ENCODE assay signal across 8 cellular contexts in genomic region chr6:35047265-35048011, GRCh38.
DNase-seq lines count a peak whose midpoint lies in the region; ATAC-seq and TF ChIP-seq lines count a peak whose summit lies in the region.
"Had no signal": no experiment of that assay in that cellular context is flagged by ENCODE, and none has a peak within 500 bp of the region (broad histone marks: within the 10 kb centered on the region; RNA-seq: fewer than 3 reads in every experiment).

No MANE protein-coding gene starts in this region.

- H2BK5ac ChIP-seq in mesenchymal stem cell (ENCODE audit: low read depth, low read length, poor library complexity, severe bottlenecking), result no peak overlapping the region

- H3K27ac ChIP-seq in mesenchymal stem cell (ENCODE audit: low read length, poor library complexity, severe bottlenecking) (peak overlapping the region; percentile 58), upper lobe of right lung (peak overlapping the region; percentile 75)

- no peak overlapping the region for H3K4me3 ChIP-seq in NB4 (ENCODE audit: low read depth, low read length)
- H3K4me3 ChIP-seq in mesenchymal stem cell (ENCODE audit: insufficient read depth in 1 of 2, low read depth in 1 of 2, low read length in 2 of 2), result peak overlapping the region in 1 of 2 experiments; percentile 52
- no peak overlapping the region for H3K4me3 ChIP-seq in upper lobe of right lung

- H3K9ac ChIP-seq in mesenchymal stem cell (ENCODE audit: low read length), result peak overlapping the region; percentile 30

- no peaks in the 10 kb centered on the region for H3K27me3 Mint-ChIP-seq in central memory CD8-positive, alpha-beta T cell
- no peaks in the 10 kb centered on the region for H3K27me3 Mint-ChIP-seq in activated CD4-positive, alpha-beta memory T cell treated with anti-CD3 and anti-CD28 coated beads, Interleukin-2, amount 10 ng/mL, durations not matched to agents 7 days and 5 days
- H3K27me3 Mint-ChIP-seq: natural killer cell treated with Interleukin-12 subunit alpha and Interleukin-12 subunit beta and Interleukin-15 and Interleukin-18, amount 100 ng/mL, for 72 hours had no signal

- peaks cover 0 to 12% of the 10 kb centered on the region in 2 experiments for H3K36me3 ChIP-seq in mesenchymal stem cell (ENCODE audit: control insufficient read depth in 1 of 2, insufficient read depth in 2 of 2, low read depth in 1 of 2, low read length in 2 of 2)
- peaks cover 9% of the 10 kb centered on the region for H3K36me3 ChIP-seq in upper lobe of right lung

- CTCF ChIA-PET in activated CD4-positive, alpha-beta memory T cell treated with anti-CD3 and anti-CD28 coated beads, Interleukin-2, amount 10 ng/mL, durations not matched to agents 7 days and 5 days (lab: Charles Lee), result no interaction called here

- H2AK5ac ChIP-seq in mesenchymal stem cell (ENCODE audit: low read length, severe bottlenecking), result peak overlapping the region; percentile 93

- H2BK120ac ChIP-seq in mesenchymal stem cell (ENCODE audit: low read depth, low read length), result peak overlapping the region; percentile 8

- H2AFZ ChIP-seq in mesenchymal stem cell (ENCODE audit: low read depth, low read length), result peak overlapping the region; percentile 19

- H3K23ac ChIP-seq in mesenchymal stem cell (ENCODE audit: low read length in 2 of 2), result peak overlapping the region in 1 of 2 experiments; percentile 83

- no peaks in the 10 kb centered on the region for H3K27me3 ChIP-seq in mesenchymal stem cell (ENCODE audit: control insufficient read depth in 1 of 2, insufficient read depth in 1 of 2, low read length in 2 of 2)
- H3K27me3 ChIP-seq in upper lobe of right lung, result no peaks in the 10 kb centered on the region

- peak overlapping the region; percentile 97 for H4K91ac ChIP-seq in mesenchymal stem cell (ENCODE audit: low read length)

- TF ChIP-seq CTCF in NB4 (IDR thresholded peaks at IDR 0.05; ENCODE audit: low read depth, low read length) (no peak), upper lobe of right lung (IDR thresholded peaks at IDR 0.05) (no peak)

- H3K27ac Mint-ChIP-seq in central memory CD8-positive, alpha-beta T cell (ENCODE audit: low read depth), result peak overlapping the region; percentile 42
- H3K27ac Mint-ChIP-seq in activated CD4-positive, alpha-beta memory T cell treated with anti-CD3 and anti-CD28 coated beads, Interleukin-2, amount 10 ng/mL, durations not matched to agents 7 days and 5 days, result no peak overlapping the region
- H3K27ac Mint-ChIP-seq: natural killer cell treated with Interleukin-12 subunit alpha and Interleukin-12 subunit beta and Interleukin-15 and Interleukin-18, amount 100 ng/mL, for 72 hours had no signal

- no peak for TF ChIP-seq POLR2A in NB4 (IDR thresholded peaks at IDR 0.05; ENCODE audit: extremely low read depth, insufficient read length)

- peak overlapping the region; percentile 14 for H3K4me2 ChIP-seq in mesenchymal stem cell (ENCODE audit: low read length, poor library complexity, severe bottlenecking)

- peak overlapping the region; percentile 93 to 99 for H2BK12ac ChIP-seq in mesenchymal stem cell (ENCODE audit: low read length in 2 of 2)

- intact Hi-C loops in upper lobe of right lung (cut with DNase I), result no loop called here

- POLR2A ChIA-PET in activated CD4-positive, alpha-beta memory T cell treated with anti-CD3 and anti-CD28 coated beads, Interleukin-2, amount 10 ng/mL, durations not matched to agents 7 days and 5 days (lab: Charles Lee), result no interaction called here

- 79% methylated on average over 6 of the region's 7 CpGs for WGBS in mesenchymal stem cell

- peak overlapping the region; percentile 13 to 92 for H3K18ac ChIP-seq in mesenchymal stem cell (ENCODE audit: low read depth in 1 of 2, low read length in 2 of 2)

- H3K4me3 Mint-ChIP-seq in central memory CD8-positive, alpha-beta T cell, result no peak overlapping the region
- no peak overlapping the region for H3K4me3 Mint-ChIP-seq in activated CD4-positive, alpha-beta memory T cell treated with anti-CD3 and anti-CD28 coated beads, Interleukin-2, amount 10 ng/mL, durations not matched to agents 7 days and 5 days
- H3K4me3 Mint-ChIP-seq: natural killer cell treated with Interleukin-12 subunit alpha and Interleukin-12 subunit beta and Interleukin-15 and Interleukin-18, amount 100 ng/mL, for 72 hours had no signal

- DNase-seq in NB4 (ENCODE audit: low read depth) (peak; percentile 98), mesenchymal stem cell (peak; percentile 78), upper lobe of right lung (no peak), NCI-H2081 (lab: John Stamatoyannopoulos, UW) (no peak), NCI-H2196 treated with DMSO at 0.1 percent for 48 hours (lab: John Stamatoyannopoulos, UW; ENCODE audit: unreplicated experiment) (no peak)
- no peak for DNase-seq in central memory CD8-positive, alpha-beta T cell (ENCODE audit: low spot score in 2 of 2)
- DNase-seq in activated CD4-positive, alpha-beta memory T cell treated with anti-CD3 and anti-CD28 coated beads, Interleukin-2, amount 10 ng/mL, durations not matched to agents 7 days and 5 days, result no peak

- H3K79me1 ChIP-seq in mesenchymal stem cell (replicated peaks; ENCODE audit: low read length, poor library complexity, severe bottlenecking), result peaks cover 25% of the 10 kb centered on the region

- H3K14ac ChIP-seq in mesenchymal stem cell (ENCODE audit: low read length in 2 of 2), result peak overlapping the region in 1 of 2 experiments; percentile 86

- peaks cover 1% of the 10 kb centered on the region for H3K36me3 Mint-ChIP-seq in central memory CD8-positive, alpha-beta T cell (ENCODE audit: insufficient read depth)
- H3K36me3 Mint-ChIP-seq in activated CD4-positive, alpha-beta memory T cell treated with anti-CD3 and anti-CD28 coated beads, Interleukin-2, amount 10 ng/mL, durations not matched to agents 7 days and 5 days (ENCODE audit: low read depth), result no peaks in the 10 kb centered on the region
- H3K36me3 Mint-ChIP-seq: natural killer cell treated with Interleukin-12 subunit alpha and Interleukin-12 subunit beta and Interleukin-15 and Interleukin-18, amount 100 ng/mL, for 72 hours had no signal

- ATAC-seq in central memory CD8-positive, alpha-beta T cell (replicated peaks; ENCODE audit: extremely low read depth, poor library complexity, severe bottlenecking), result no peak
- ATAC-seq in upper lobe of right lung, result peak; percentile 29
- ATAC-seq: natural killer cell treated with Interleukin-12 subunit alpha and Interleukin-12 subunit beta and Interleukin-15 and Interleukin-18, amount 100 ng/mL, for 72 hours had no signal

- peak overlapping the region; percentile 9 for H4K8ac ChIP-seq in mesenchymal stem cell (ENCODE audit: low read length)

- no peaks in the 10 kb centered on the region for H3K9me3 ChIP-seq in mesenchymal stem cell (ENCODE audit: control insufficient read depth, low read length)
- no peaks in the 10 kb centered on the region for H3K9me3 ChIP-seq in upper lobe of right lung

- H3K4ac ChIP-seq in mesenchymal stem cell (ENCODE audit: low read depth in 1 of 2, low read length in 2 of 2), result peak overlapping the region; percentile 39 to 98

- no peaks in the 10 kb centered on the region for H3K4me1 Mint-ChIP-seq in central memory CD8-positive, alpha-beta T cell
- peaks cover 4% of the 10 kb centered on the region for H3K4me1 Mint-ChIP-seq in activated CD4-positive, alpha-beta memory T cell treated with anti-CD3 and anti-CD28 coated beads, Interleukin-2, amount 10 ng/mL, durations not matched to agents 7 days and 5 days

- H3K4me1 ChIP-seq in mesenchymal stem cell (ENCODE audit: control insufficient read depth, insufficient read depth, low read depth, low read length), result peaks cover 41% of the 10 kb centered on the region
- H3K4me1 ChIP-seq in upper lobe of right lung, result peaks cover 92% of the 10 kb centered on the region

- H2BK15ac ChIP-seq in mesenchymal stem cell (ENCODE audit: low read depth, poor library complexity, severe bottlenecking), result peak overlapping the region; percentile 92

- H3K9me3 Mint-ChIP-seq in central memory CD8-positive, alpha-beta T cell, result no peaks in the 10 kb centered on the region
- H3K9me3 Mint-ChIP-seq in activated CD4-positive, alpha-beta memory T cell treated with anti-CD3 and anti-CD28 coated beads, Interleukin-2, amount 10 ng/mL, durations not matched to agents 7 days and 5 days, result no peaks in the 10 kb centered on the region
- H3K9me3 Mint-ChIP-seq: natural killer cell treated with Interleukin-12 subunit alpha and Interleukin-12 subunit beta and Interleukin-15 and Interleukin-18, amount 100 ng/mL, for 72 hours had no signal

Comparison
In these comparisons a context has a peak if more than half of its experiments do, and no peak if none do; other contexts are left out.
1. DNase-seq: peak in NB4 (single experiment) and mesenchymal stem cell (single experiment); none in central memory CD8-positive, alpha-beta T cell (0 of 2), upper lobe of right lung (single experiment), NCI-H2081 (0 of 2), NCI-H2196 treated with DMSO at 0.1 percent for 48 hours (single experiment) and activated CD4-positive, alpha-beta memory T cell treated with anti-CD3 and anti-CD28 coated beads, Interleukin-2, amount 10 ng/mL, durations not matched to agents 7 days and 5 days (single experiment).